In genomic region chr15:66389859-66390382, GRCh38 we compare ENCODE assay signal across 10 cellular contexts. TPM values are rescaled to one million over a fixed set of nuclear protein-coding genes. Genes with fewer than 3 reads are reported as not detected.
A peak's percentile ranks its signal among the peaks of the same experiment; 100 is the strongest.
DNase-seq lines count a peak whose midpoint lies in the region; ATAC-seq and TF ChIP-seq lines count a peak whose summit lies in the region.
"Had no signal": no experiment of that assay in that cellular context is flagged by ENCODE, and none has a peak within 500 bp of the region (broad histone marks: within the 10 kb centered on the region; RNA-seq: fewer than 3 reads in every experiment).

No MANE protein-coding gene starts in this region.

- no peaks in the 10 kb centered on the region; the same call in 1 of the 2 replicates for H4K20me1 ChIP-seq in KMS-11 (ENCODE audit: insufficient read depth)

- no peak for TF ChIP-seq CTCF in GM06990 (IDR thresholded peaks at IDR 0.05; ENCODE audit: insufficient read depth, low read length, poor library complexity, severe bottlenecking)
- no peak for TF ChIP-seq CTCF in KMS-11 (conservative IDR thresholded peaks at IDR 0.05; ENCODE audit: low read depth, low read length)

- ATAC-seq in naive B cell (ENCODE audit: low read depth in 2 of 2) = no peak
- ATAC-seq: pancreas had no signal

- H3K27me3 Mint-ChIP-seq in activated T-helper 1 cell treated with anti-CD3 and anti-CD28 coated beads, Interleukin-12 subunit alpha, Interleukin-12 subunit beta, Interleukin-2, Interleukin-4 antibody, amounts not matched to agents 30 ng/mL and 10 ng/mL and 1 ng/mL, durations not matched to agents 14 hours and 24 hours and 36 hours (ENCODE audit: insufficient read depth) = no peaks in the 10 kb centered on the region
- no peaks in the 10 kb centered on the region for H3K27me3 Mint-ChIP-seq in naive B cell

- no peak overlapping the region for H2AFZ ChIP-seq in KMS-11 (ENCODE audit: low read depth)

- H3K4me2 ChIP-seq in KMS-11 = peak overlapping the region; percentile 60; the same call in 1 of the 2 replicates

- H3K27me3 ChIP-seq in GM06990 (replicated peaks; ENCODE audit: control insufficient read depth, insufficient read depth, low read length) (no peaks in the 10 kb centered on the region), KMS-11 (ENCODE audit: insufficient read depth, low read depth) (no peaks in the 10 kb centered on the region)
- H3K27me3 ChIP-seq: pancreas had no signal

- H3K27ac Mint-ChIP-seq in activated T-helper 1 cell treated with anti-CD3 and anti-CD28 coated beads, Interleukin-12 subunit alpha, Interleukin-12 subunit beta, Interleukin-2, Interleukin-4 antibody, amounts not matched to agents 30 ng/mL and 10 ng/mL and 1 ng/mL, durations not matched to agents 14 hours and 24 hours and 36 hours = peak overlapping the region; percentile 57
- peak overlapping the region; percentile 27 to 87 (median 80) for H3K27ac Mint-ChIP-seq in naive B cell

- no peaks in the 10 kb centered on the region for H3K9me3 Mint-ChIP-seq in activated T-helper 1 cell treated with anti-CD3 and anti-CD28 coated beads, Interleukin-12 subunit alpha, Interleukin-12 subunit beta, Interleukin-2, Interleukin-4 antibody, amounts not matched to agents 30 ng/mL and 10 ng/mL and 1 ng/mL, durations not matched to agents 14 hours and 24 hours and 36 hours
- no peaks in the 10 kb centered on the region for H3K9me3 Mint-ChIP-seq in naive B cell

- peak; percentile 65 for DNase-seq in GM06990 (ENCODE audit: extremely low read depth, insufficient read length)
- no peak for DNase-seq in activated T-helper 1 cell treated with anti-CD3 and anti-CD28 coated beads, Interleukin-12 subunit alpha, Interleukin-12 subunit beta, Interleukin-2, Interleukin-4 antibody, amounts not matched to agents 30 ng/mL and 10 ng/mL and 1 ng/mL, durations not matched to agents 14 hours and 24 hours and 36 hours (ENCODE audit: low spot score)
- no peak for DNase-seq in naive B cell
- no peak for DNase-seq in cerebellar cortex (ENCODE audit: low spot score)
- DNase-seq in NCI-H2029 treated with DMSO at 0.1 percent for 48 hours (lab: John Stamatoyannopoulos, UW) = no peak
- no peak for DNase-seq in Kasumi-1 (lab: John Stamatoyannopoulos, UW)
- DNase-seq in NCI-H2029 (lab: John Stamatoyannopoulos, UW) = no peak
- DNase-seq: NCI-H1092, pancreas had no signal

- no peaks in the 10 kb centered on the region for H3K36me3 ChIP-seq in GM06990 (ENCODE audit: control insufficient read depth, insufficient read depth, low read length)
- H3K36me3 ChIP-seq in KMS-11 (ENCODE audit: insufficient read depth) = no peaks in the 10 kb centered on the region
- H3K36me3 ChIP-seq: pancreas had no signal

- H3K27ac ChIP-seq in KMS-11 = no peak overlapping the region
- H3K27ac ChIP-seq: pancreas had no signal

- no peak overlapping the region for H3K9ac ChIP-seq in KMS-11

- peaks cover 22% of the 10 kb centered on the region for H3K36me3 Mint-ChIP-seq in activated T-helper 1 cell treated with anti-CD3 and anti-CD28 coated beads, Interleukin-12 subunit alpha, Interleukin-12 subunit beta, Interleukin-2, Interleukin-4 antibody, amounts not matched to agents 30 ng/mL and 10 ng/mL and 1 ng/mL, durations not matched to agents 14 hours and 24 hours and 36 hours (ENCODE audit: low read depth)
- peaks cover 5 to 8% of the 10 kb centered on the region in 2 donors for H3K36me3 Mint-ChIP-seq in naive B cell

- H3K79me2 ChIP-seq in KMS-11 (ENCODE audit: insufficient read depth, low read depth) = peaks cover 74% of the 10 kb centered on the region

- H3K4me1 Mint-ChIP-seq in activated T-helper 1 cell treated with anti-CD3 and anti-CD28 coated beads, Interleukin-12 subunit alpha, Interleukin-12 subunit beta, Interleukin-2, Interleukin-4 antibody, amounts not matched to agents 30 ng/mL and 10 ng/mL and 1 ng/mL, durations not matched to agents 14 hours and 24 hours and 36 hours (ENCODE audit: low read depth) = peaks cover 74% of the 10 kb centered on the region
- H3K4me1 Mint-ChIP-seq in naive B cell = peaks cover 59 to 80% (median 79%) of the 10 kb centered on the region in 3 donors

- intact Hi-C loops in activated T-helper 1 cell treated with anti-CD3 and anti-CD28 coated beads, Interleukin-12 subunit alpha, Interleukin-12 subunit beta, Interleukin-2, Interleukin-4 antibody, amounts not matched to agents 30 ng/mL and 10 ng/mL and 1 ng/mL, durations not matched to agents 14 hours and 24 hours and 36 hours (cut with micrococcal nuclease) = loop anchor here (1.0 to 5.0 kb wide), 3 partner anchors 98 to 598 kb away; partner anchors contain the start of genes DENND4A, DIS3L and SNAPC5

- peak overlapping the region; percentile 97 for H3K4me3 Mint-ChIP-seq in activated T-helper 1 cell treated with anti-CD3 and anti-CD28 coated beads, Interleukin-12 subunit alpha, Interleukin-12 subunit beta, Interleukin-2, Interleukin-4 antibody, amounts not matched to agents 30 ng/mL and 10 ng/mL and 1 ng/mL, durations not matched to agents 14 hours and 24 hours and 36 hours
- peak overlapping the region; percentile 46 to 96 (median 80) for H3K4me3 Mint-ChIP-seq in naive B cell

- peak overlapping the region; percentile 25; the same call in 1 of the 2 replicates for H3K4me3 ChIP-seq in GM06990 (replicated peaks; ENCODE audit: low read depth, low read length)
- H3K4me3 ChIP-seq in KMS-11 (IDR thresholded peaks at IDR 0.05; ENCODE audit: insufficient read depth, low read depth, low read length) = no peak overlapping the region
- H3K4me3 ChIP-seq: pancreas had no signal

- peaks cover 46% of the 10 kb centered on the region for H3K4me1 ChIP-seq in KMS-11 (ENCODE audit: low read depth, poor library complexity, severe bottlenecking)

RNA-seq across cellular contexts. Expression of gene MAP2K1, which starts 3.2 kb away (rescaled TPM):
- total RNA-seq in activated T-helper 1 cell treated with anti-CD3 and anti-CD28 coated beads, Interleukin-12 subunit alpha, Interleukin-12 subunit beta, Interleukin-2, Interleukin-4 antibody, amounts not matched to agents 30 ng/mL and 10 ng/mL and 1 ng/mL, durations not matched to agents 14 hours and 24 hours and 36 hours = 82.5 and 86.6 TPM in 2 replicates
- polyA plus RNA-seq in naive B cell (ENCODE audit: low read depth in 6 of 6) = 10 to 100 TPM; 40.0 to 45.8 (median 42.5) TPM

RNA-seq across cellular contexts. Expression of gene TIPIN, which starts 33.4 kb away (rescaled TPM):
- 49.2 and 56.0 TPM in 2 replicates for total RNA-seq in activated T-helper 1 cell treated with anti-CD3 and anti-CD28 coated beads, Interleukin-12 subunit alpha, Interleukin-12 subunit beta, Interleukin-2, Interleukin-4 antibody, amounts not matched to agents 30 ng/mL and 10 ng/mL and 1 ng/mL, durations not matched to agents 14 hours and 24 hours and 36 hours
- 10 to 100 TPM in 4 of 6 donors, 1 to 10 TPM in 2; 6.2 to 14.8 (median 12.4) TPM for polyA plus RNA-seq in naive B cell (ENCODE audit: low read depth in 6 of 6)
